17 cellular contexts compared by ENCODE assay signal in the genomic region with DNA sequence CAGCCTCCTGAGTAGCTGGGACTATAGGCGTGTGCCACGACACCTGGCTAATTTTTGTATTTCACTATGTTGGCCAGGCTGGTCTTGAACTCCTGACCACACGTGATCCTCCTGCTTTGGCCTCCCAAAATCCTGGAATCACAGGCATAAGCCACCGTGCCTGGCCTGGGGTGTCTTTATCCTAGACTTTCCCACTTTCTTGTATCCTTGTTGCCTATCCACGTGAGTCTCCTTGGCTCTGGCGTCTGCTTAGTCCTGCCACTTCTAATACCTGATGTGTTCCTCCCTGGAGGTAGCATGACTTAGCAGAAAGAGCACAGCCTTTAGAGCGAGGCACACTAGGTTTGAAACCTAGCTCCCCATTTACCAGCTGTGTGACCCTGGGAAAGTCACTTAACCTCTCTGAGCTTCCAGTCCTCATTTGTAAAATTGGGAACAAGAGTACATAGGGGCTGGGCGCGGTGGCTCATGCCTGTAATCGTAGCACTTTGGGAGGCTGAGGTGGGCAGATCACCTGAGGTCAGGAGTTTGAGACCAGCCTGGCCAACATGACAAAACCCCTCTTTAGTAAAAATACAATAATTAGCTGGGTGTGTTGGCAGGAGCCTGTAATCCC.
DNase-seq lines count a peak whose midpoint lies in the region; FAIRE-seq and TF ChIP-seq lines count a peak whose summit lies in the region.
"Had no signal": no experiment of that assay in that cellular context is flagged by ENCODE, and none has a peak within 500 bp of the region (broad histone marks: within the 10 kb centered on the region; RNA-seq: fewer than 3 reads in every experiment).

No MANE protein-coding gene starts in this region.

- TF ChIP-seq CTCF in esophagus muscularis mucosa (IDR thresholded peaks at IDR 0.05) (no peak), sigmoid colon (IDR thresholded peaks at IDR 0.05) (no peak), adrenal gland (IDR thresholded peaks at IDR 0.05) (no peak)

- WGBS in esophagus muscularis mucosa: 93% methylated on average over 10 of the region's 10 CpGs
- 87 to 96% methylated on average over 10 of the region's 10 CpGs for WGBS in sigmoid colon, 2 donors
- WGBS in adrenal gland, 4 donors: 87 to 99% (median 94%) methylated on average over 8 to 10 of the region's 10 CpGs

- no peak for FAIRE-seq in GM19239 (lab: Jason Lieb, UNC)
- FAIRE-seq: G401.6, GM12891, HTR-8/SVneo had no signal

- H3K9me3 ChIP-seq in esophagus muscularis mucosa: peaks cover 0 to 7% (median 1%) of the 10 kb centered on the region in 4 donors
- no peaks in the 10 kb centered on the region for H3K9me3 ChIP-seq in sigmoid colon
- H3K9me3 ChIP-seq in adrenal gland (replicated peaks in 1 of 3): no peaks in the 10 kb centered on the region

- H3K36me3 ChIP-seq in esophagus muscularis mucosa (peaks cover 6 to 36% (median 29%) of the 10 kb centered on the region in 4 donors), sigmoid colon (peaks cover 0 to 18% (median 9%) of the 10 kb centered on the region in 4 donors), adrenal gland (replicated peaks in 1 of 2) (no peaks in the 10 kb centered on the region)

- H3K27me3 ChIP-seq in esophagus muscularis mucosa (no peaks in the 10 kb centered on the region), sigmoid colon (no peaks in the 10 kb centered on the region), adrenal gland (no peaks in the 10 kb centered on the region)
- H3K27me3 ChIP-seq: BLaER1 treated with 17β-estradiol and CSF1 and Interleukin-3, amounts not matched to agents 10 nM and 100 nM had no signal

- TF ChIP-seq EP300 in esophagus muscularis mucosa (IDR thresholded peaks at IDR 0.05) (no peak), sigmoid colon (IDR thresholded peaks at IDR 0.05) (no peak)

- no peaks in the 10 kb centered on the region for H3K4me1 ChIP-seq in esophagus muscularis mucosa
- H3K4me1 ChIP-seq in sigmoid colon: no peaks in the 10 kb centered on the region
- no peaks in the 10 kb centered on the region for H3K4me1 ChIP-seq in adrenal gland (replicated peaks in 1 of 2)
- H3K4me1 ChIP-seq: BLaER1 treated with 17β-estradiol and CSF1 and Interleukin-3, amounts not matched to agents 10 nM and 100 nM had no signal

- peak; percentile 29 for DNase-seq in esophagus muscularis mucosa (ENCODE audit: extremely low spot score)
- peak; percentile 51 for DNase-seq in mesenteric fat pad (ENCODE audit: low spot score)
- DNase-seq in sigmoid colon: peak; percentile 12
- DNase-seq in GM19239 (ENCODE audit: insufficient read length, low spot score): no peak
- no peak for DNase-seq in adrenal gland
- no peak for DNase-seq in stimulated activated naive CD4-positive, alpha-beta T cell treated with Interleukin-2 at 50 U/mL for 16 hours (lab: John Stamatoyannopoulos, UW)
- DNase-seq: CD8-positive, alpha-beta memory T cell; COR-L47; DMS 273 treated with DMSO at 0.1 percent for 48 hours; DMS53; DND-41; GOT3; H7 had no signal

- TF ChIP-seq POLR2A in esophagus muscularis mucosa (IDR thresholded peaks at IDR 0.05; ENCODE audit: low read depth): no peak
- TF ChIP-seq POLR2A in sigmoid colon (IDR thresholded peaks at IDR 0.05): no peak
- no peak for TF ChIP-seq POLR2A in adrenal gland (IDR thresholded peaks at IDR 0.05)

- intact Hi-C loops in esophagus muscularis mucosa (cut with DNase I): no loop called here
- intact Hi-C loops in sigmoid colon (cut with DNase I): no loop called here
- intact Hi-C loops in adrenal gland (cut with DNase I): no loop called here

- H3K4me3 ChIP-seq in esophagus muscularis mucosa (no peak overlapping the region), sigmoid colon (no peak overlapping the region), adrenal gland (no peak overlapping the region)
- H3K4me3 ChIP-seq: BLaER1 treated with 17β-estradiol and CSF1 and Interleukin-3, amounts not matched to agents 10 nM and 100 nM had no signal

- H3K27ac ChIP-seq in esophagus muscularis mucosa (replicated peaks in 1 of 4) (no peak overlapping the region), sigmoid colon (no peak overlapping the region), adrenal gland (no peak overlapping the region)
- H3K27ac ChIP-seq: BLaER1 treated with 17β-estradiol and CSF1 and Interleukin-3, amounts not matched to agents 10 nM and 100 nM had no signal

Comparison
In these comparisons a context has a peak if more than half of its experiments do, and no peak if none do; other contexts are left out.
1. DNase-seq: peak in esophagus muscularis mucosa (single experiment), mesenteric fat pad (single experiment) and sigmoid colon (single experiment); none in GM19239 (single experiment), adrenal gland (0 of 7) and stimulated activated naive CD4-positive, alpha-beta T cell treated with Interleukin-2 at 50 U/mL for 16 hours (single experiment).